Comparison of ENCODE assay signal across 1 cellular context in genomic region chr5:132103969-132104391, GRCh38.
TF ChIP-seq lines count a peak whose summit lies in the region.

No MANE protein-coding gene starts in this region.

TF ChIP-seq in HepG2, 621 proteins besides CTCF, POLR2A, EP300 and RAD21:
- TF ChIP-seq ZNF253 (CRISPR knock-in tag; IDR thresholded peaks at IDR 0.05; ENCODE audit: borderline replicate concordance) (no peak), ZHX2 (IDR thresholded peaks at IDR 0.05; ENCODE audit: low read depth) (no peak), ZHX2 (CRISPR knock-in tag; IDR thresholded peaks at IDR 0.05; ENCODE audit: borderline replicate concordance) (no peak), ISL2 (CRISPR knock-in tag; IDR thresholded peaks at IDR 0.05) (no peak), ZNF597 (CRISPR knock-in tag; IDR thresholded peaks at IDR 0.05) (no peak)
